ENCODE assay signal across 8 cellular contexts in genomic region chr15:31346367-31347066, GRCh38.
DNase-seq lines count a peak whose midpoint lies in the region; ATAC-seq lines count a peak whose summit lies in the region.
"Had no signal": no experiment of that assay in that cellular context is flagged by ENCODE, and none has a peak within 500 bp of the region (broad histone marks: within the 10 kb centered on the region; RNA-seq: fewer than 3 reads in every experiment).

No MANE protein-coding gene starts in this region.

- H3K27me3 Mint-ChIP-seq in stimulated activated memory B cell treated with anti-CD40 and anti-IgM and Interleukin-4, amounts not matched to agents 10 μg/mL and 1 μg/mL and 100 μg/mL, for 72 hours = no peaks in the 10 kb centered on the region

- H3K4me1 Mint-ChIP-seq in stimulated activated memory B cell treated with anti-CD40 and anti-IgM and Interleukin-4, amounts not matched to agents 10 μg/mL and 1 μg/mL and 100 μg/mL, for 72 hours = peaks cover 97% of the 10 kb centered on the region

- peak; percentile 49 for DNase-seq in activated naive CD4-positive, alpha-beta T cell treated with anti-CD3 and anti-CD28 coated beads, Interleukin-2, amount 50 U/mL, for 16 hours
- DNase-seq in NCI-H2029 (lab: John Stamatoyannopoulos, UW) = no peak
- DNase-seq in MV-4-11 (lab: John Stamatoyannopoulos, UW) = no peak
- no peak for DNase-seq in 8988T
- DNase-seq: NCI-H2171 treated with DMSO at 0.1 percent for 48 hours had no signal

- peak overlapping the region; percentile 94 for H3K4me3 Mint-ChIP-seq in stimulated activated memory B cell treated with anti-CD40 and anti-IgM and Interleukin-4, amounts not matched to agents 10 μg/mL and 1 μg/mL and 100 μg/mL, for 72 hours

- H3K27ac Mint-ChIP-seq in stimulated activated memory B cell treated with anti-CD40 and anti-IgM and Interleukin-4, amounts not matched to agents 10 μg/mL and 1 μg/mL and 100 μg/mL, for 72 hours = peak overlapping the region; percentile 95

- H3K36me3 Mint-ChIP-seq in stimulated activated memory B cell treated with anti-CD40 and anti-IgM and Interleukin-4, amounts not matched to agents 10 μg/mL and 1 μg/mL and 100 μg/mL, for 72 hours = peaks cover 39% of the 10 kb centered on the region

- ATAC-seq in GM19023 (IDR thresholded peaks at IDR 0.05; ENCODE audit: unreplicated experiment) = peak; percentile 54
- ATAC-seq in HG02763 (IDR thresholded peaks at IDR 0.05; ENCODE audit: unreplicated experiment) = peak; percentile 34
- ATAC-seq in stimulated activated memory B cell treated with anti-CD40 and anti-IgM and Interleukin-4, amounts not matched to agents 10 μg/mL and 1 μg/mL and 100 μg/mL, for 72 hours = peak; percentile 71

- H3K9me3 Mint-ChIP-seq in stimulated activated memory B cell treated with anti-CD40 and anti-IgM and Interleukin-4, amounts not matched to agents 10 μg/mL and 1 μg/mL and 100 μg/mL, for 72 hours = no peaks in the 10 kb centered on the region
